In the genomic region with DNA sequence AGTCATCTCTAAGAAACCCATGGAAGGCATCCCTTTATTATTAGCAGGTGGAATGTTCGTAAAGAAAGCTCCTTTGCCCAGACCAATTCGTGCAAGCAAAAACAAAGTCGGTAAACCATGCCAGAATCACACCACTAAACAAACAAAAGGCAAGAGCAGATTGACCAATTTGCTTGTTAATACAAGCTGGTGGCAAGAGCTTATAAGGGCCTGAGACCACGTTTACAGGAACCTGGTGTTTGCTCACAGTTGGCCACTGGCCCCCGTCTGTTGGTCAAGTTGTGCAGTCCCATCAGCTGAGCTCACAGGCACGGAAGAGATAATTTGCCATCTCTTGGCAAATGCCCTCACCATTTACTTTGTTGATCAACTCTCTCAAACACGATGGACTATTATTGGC, we compare ENCODE assay signal across 15 cellular contexts.
DNase-seq lines count a peak whose midpoint lies in the region; FAIRE-seq and TF ChIP-seq lines count a peak whose summit lies in the region.
"Had no signal": no experiment of that assay in that cellular context is flagged by ENCODE, and none has a peak within 500 bp of the region (broad histone marks: within the 10 kb centered on the region; RNA-seq: fewer than 3 reads in every experiment).

No MANE protein-coding gene starts in this region.

- H3K36me3 ChIP-seq in bronchial epithelial cell (ENCODE audit: control insufficient read depth, insufficient read depth, low read length) = no peaks in the 10 kb centered on the region
- H3K36me3 ChIP-seq: BLaER1 had no signal

- H3K4me3 ChIP-seq in bronchial epithelial cell (ENCODE audit: low read depth, low read length) = no peak overlapping the region
- H3K4me3 ChIP-seq: BLaER1 had no signal

- in situ Hi-C loops in GM13976 (cut with MboI; ENCODE audit: low sequenced_read_pairs, unreplicated experiment) = no loop called here

- no peak for TF ChIP-seq CTCF in bronchial epithelial cell (IDR thresholded peaks at IDR 0.05; ENCODE audit: insufficient read depth, low read length, severe bottlenecking)
- TF ChIP-seq CTCF in GM13976 (IDR thresholded peaks at IDR 0.05; ENCODE audit: borderline replicate concordance, control extremely low read depth, extremely low read depth, insufficient read depth, missing control alignments) = no peak

- H3K27me3 ChIP-seq in bronchial epithelial cell (ENCODE audit: control insufficient read depth, insufficient read depth, low read length) = no peaks in the 10 kb centered on the region

- FAIRE-seq in bronchial epithelial cell (lab: Jason Lieb, UNC) = peak; percentile 28
- FAIRE-seq: GM12891 had no signal

- DNase-seq in NCI-H1105 treated with DMSO at 0.1 percent for 48 hours (lab: John Stamatoyannopoulos, UW) = peak; percentile 45
- DNase-seq in NCI-H1105 (lab: John Stamatoyannopoulos, UW) = no peak
- DNase-seq in DMS79 (lab: John Stamatoyannopoulos, UW) = peak; percentile 36
- peak; percentile 43 for DNase-seq in NCI-H2029 (lab: John Stamatoyannopoulos, UW)
- peak; percentile 3 for DNase-seq in bronchial epithelial cell (ENCODE audit: low read depth)
- no peak for DNase-seq in HK-2 (ENCODE audit: unreplicated experiment)
- no peak for DNase-seq in GM13976 (ENCODE audit: low spot score)
- DNase-seq in HUDEP-2 (lab: John Stamatoyannopoulos, UW; ENCODE audit: unreplicated experiment in 76 of 76) = no peak
- DNase-seq: 8988T, AML-193, DMS53, GOT3, H9 had no signal

Comparison
In these comparisons a context has a peak if more than half of its experiments do, and no peak if none do; other contexts are left out.
1. DNase-seq: peak in NCI-H1105 treated with DMSO at 0.1 percent for 48 hours (single experiment), DMS79 (single experiment), NCI-H2029 (single experiment) and bronchial epithelial cell (single experiment); none in NCI-H1105 (single experiment), HK-2 (single experiment), GM13976 (single experiment) and HUDEP-2 (0 of 76).